In the genomic region with DNA sequence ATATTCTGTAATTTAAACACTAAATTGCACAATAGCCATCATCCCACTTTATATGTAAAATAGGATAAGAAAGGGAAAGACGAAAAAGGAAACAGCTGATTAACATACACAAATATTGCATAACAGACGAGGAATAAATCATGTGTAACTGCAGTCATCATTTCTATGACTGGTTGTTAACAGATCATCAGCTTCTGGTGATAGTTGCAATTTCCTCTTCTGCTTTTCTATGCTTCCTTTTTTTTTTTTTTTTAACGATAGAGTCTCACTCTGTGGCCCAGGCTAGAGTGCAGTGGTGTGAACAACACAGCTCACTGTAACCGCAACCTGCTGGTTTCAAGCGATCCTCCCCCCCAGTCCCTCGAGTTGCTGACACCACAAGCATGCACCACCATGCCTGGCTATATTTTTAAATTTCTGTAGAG, we compare ENCODE assay signal across 8 cellular contexts. TPM values are rescaled to one million over a fixed set of nuclear protein-coding genes. Genes with fewer than 3 reads are reported as not detected.
DNase-seq lines count a peak whose midpoint lies in the region; ATAC-seq, FAIRE-seq and TF ChIP-seq lines count a peak whose summit lies in the region.

No MANE protein-coding gene starts in this region.

- H4K8ac ChIP-seq in H1 (ENCODE audit: extremely low read depth, insufficient read depth, low read length) = no peak overlapping the region

- H3K27me3 ChIP-seq in Karpas-422 (ENCODE audit: low read length) (no peaks in the 10 kb centered on the region), H1 (replicated peaks in 1 of 4; ENCODE audit: control insufficient read depth in 3 of 4, extremely low read depth in 1 of 4, insufficient read depth in 3 of 4, low read length in 3 of 4) (no peaks in the 10 kb centered on the region)

- TF ChIP-seq RAD21 in H1 (IDR thresholded peaks at IDR 0.05 in 1 of 2, conservative IDR thresholded peaks at IDR 0.05 in 1 of 2; ENCODE audit: low read depth in 2 of 2, low read length in 2 of 2) = no peak

- H2BK15ac ChIP-seq in H1 (ENCODE audit: low read length) = no peak overlapping the region

- no peak overlapping the region for H2AK5ac ChIP-seq in H1 (ENCODE audit: low read depth, low read length)

- no peak for TF ChIP-seq POLR2A in H1 (IDR thresholded peaks at IDR 0.05; ENCODE audit: control extremely low read depth in 1 of 2, low read depth in 2 of 2, low read length in 2 of 2)
- TF ChIP-seq POLR2A in GM12892 (IDR thresholded peaks at IDR 0.05; ENCODE audit: low read depth, low read length) = no peak

- no peak overlapping the region for H3K14ac ChIP-seq in H1 (ENCODE audit: insufficient read length)

- POLR2A ChIA-PET in H1 (lab: Charles Lee; ENCODE audit: partially characterized antibody) = interaction anchor here (1.2 kb wide), 1 partner anchor 49 kb away, joined by 4 read pairs; no protein-coding TSS in a partner anchor

- H3K4me2 ChIP-seq in Karpas-422 (ENCODE audit: low read depth, low read length, poor library complexity, severe bottlenecking) = peak overlapping the region; percentile 56
- H3K4me2 ChIP-seq in H1 (ENCODE audit: insufficient read depth in 1 of 2, low read depth in 2 of 2, low read length in 2 of 2) = no peak overlapping the region

- H3K27ac ChIP-seq in Karpas-422 (ENCODE audit: low read length) = peak overlapping the region; percentile 88
- H3K27ac ChIP-seq in H1 (ENCODE audit: low read depth, low read length) = no peak overlapping the region

- H4K5ac ChIP-seq in H1 (ENCODE audit: insufficient read length, low read depth, low read length) = no peak overlapping the region

- H2BK20ac ChIP-seq in H1 (ENCODE audit: low read length) = no peak overlapping the region

- FAIRE-seq in H1 (lab: Jason Lieb, UNC) (no peak), GM12892 (lab: Jason Lieb, UNC) (no peak)

- H3K79me1 ChIP-seq in H1 (ENCODE audit: low read depth, low read length) = no peaks in the 10 kb centered on the region

- H3K9me3 ChIP-seq in Karpas-422 (ENCODE audit: low read length) (no peaks in the 10 kb centered on the region), H1 (ENCODE audit: insufficient read depth in 2 of 2, low read depth in 1 of 2, low read length in 1 of 2) (no peaks in the 10 kb centered on the region)

- no peak overlapping the region for H3K23ac ChIP-seq in H1 (ENCODE audit: insufficient read length)

- peak overlapping the region; percentile 83; the same call in 1 of the 2 replicates for H2AFZ ChIP-seq in Karpas-422 (ENCODE audit: low read length)
- H2AFZ ChIP-seq in H1 (ENCODE audit: low read length) = no peak overlapping the region

- H3K4me3 ChIP-seq in Karpas-422 (ENCODE audit: low read length) (peak overlapping the region; percentile 29), H1 (ENCODE audit: extremely low read depth in 1 of 4, insufficient read depth in 2 of 4, low read depth in 3 of 4, low read length in 4 of 4) (no peak overlapping the region)

- no peak overlapping the region for H2BK5ac ChIP-seq in H1 (ENCODE audit: low read depth, low read length)

- H3K9ac ChIP-seq in Karpas-422 (ENCODE audit: low read length) (peak overlapping the region; percentile 50), H1 (replicated peaks in 1 of 4; ENCODE audit: extremely low read depth in 1 of 4, low read depth in 3 of 4, low read length in 3 of 4) (no peak overlapping the region)

- peaks cover 68% of the 10 kb centered on the region for H3K4me1 ChIP-seq in Karpas-422 (ENCODE audit: low read length)
- 0 out of 7 replicates have a peak, but pooled peaks cover 0 to 2% (median 0%) of the 10 kb centered on the region in 4 experiments for H3K4me1 ChIP-seq in H1 (replicated peaks in 1 of 4; ENCODE audit: control insufficient read depth in 3 of 4, insufficient read depth in 4 of 4, low read length in 3 of 4)

- H3K79me2 ChIP-seq in Karpas-422 (ENCODE audit: low read length) (no peaks in the 10 kb centered on the region), H1 (ENCODE audit: control insufficient read depth in 1 of 2, insufficient read depth in 2 of 2, low read length in 2 of 2) (no peaks in the 10 kb centered on the region)

- H3K23me2 ChIP-seq in H1 (ENCODE audit: low read depth, low read length) = no peaks in the 10 kb centered on the region

- DNase-seq in Karpas-422 (peak; percentile 92), H1 (ENCODE audit: low read depth in 1 of 2, low spot score in 2 of 2) (no peak), T-helper 9 cell (no peak), GM13976 (ENCODE audit: low spot score) (no peak), GM12892 (ENCODE audit: insufficient read length) (no peak), dedifferentiated amniotic fluid mesenchymal stem cell (ENCODE audit: extremely low spot score) (no peak)

- peak; percentile 91 for ATAC-seq in GM18508 (IDR thresholded peaks at IDR 0.05; ENCODE audit: insufficient read depth, unreplicated experiment)
- ATAC-seq in GM21619 (IDR thresholded peaks at IDR 0.05; ENCODE audit: unreplicated experiment) = peak; percentile 84

- H4K91ac ChIP-seq in H1 (replicated peaks; ENCODE audit: insufficient read length, low read length) = no peak overlapping the region

- TF ChIP-seq CTCF in H1 (IDR thresholded peaks at IDR 0.05; ENCODE audit: control extremely low read depth in 1 of 3, insufficient read depth in 1 of 3, low read depth in 1 of 3, low read length in 3 of 3) = no peak
- no peak for TF ChIP-seq CTCF in GM13976 (IDR thresholded peaks at IDR 0.05; ENCODE audit: borderline replicate concordance, control extremely low read depth, extremely low read depth, insufficient read depth, missing control alignments)

- no peak overlapping the region for H3K56ac ChIP-seq in H1 (replicated peaks; ENCODE audit: insufficient read length, low read depth, low read length)

- H2BK12ac ChIP-seq in H1 (ENCODE audit: low read depth, low read length) = no peak overlapping the region

- no peak overlapping the region for H3K4ac ChIP-seq in H1 (replicated peaks; ENCODE audit: insufficient read length, low read depth, low read length)

- TF ChIP-seq EP300 in H1 (IDR thresholded peaks at IDR 0.05; ENCODE audit: borderline replicate concordance in 1 of 2, low read depth in 2 of 2, low read length in 2 of 2) = no peak

- H4K20me1 ChIP-seq in Karpas-422 (ENCODE audit: insufficient read depth, low read depth, low read length) (no peaks in the 10 kb centered on the region), H1 (replicated peaks in 1 of 2; ENCODE audit: control insufficient read depth in 1 of 2, insufficient read depth in 2 of 2, low read length in 2 of 2) (no peaks in the 10 kb centered on the region)

- CTCF ChIA-PET in H1 (lab: Charles Lee; ENCODE audit: partially characterized antibody) = interaction anchor here (1.1 kb wide), 1 partner anchor 168 kb away, joined by 3 read pairs; no protein-coding TSS in a partner anchor

- in situ Hi-C loops in GM13976 (cut with MboI; ENCODE audit: low sequenced_read_pairs, unreplicated experiment) = no loop called here

- no peaks in the 10 kb centered on the region for H3K36me3 ChIP-seq in Karpas-422 (ENCODE audit: insufficient read depth, low read length)
- no peaks in the 10 kb centered on the region for H3K36me3 ChIP-seq in H1 (ENCODE audit: control insufficient read depth in 2 of 4, insufficient read depth in 4 of 4, low read length in 3 of 4)

- H3K9me2 ChIP-seq in Karpas-422 (replicated peaks; ENCODE audit: insufficient read depth, low read length) = no peaks in the 10 kb centered on the region

- WGBS in H1 (ENCODE audit: extremely low coverage in 1 of 2, insufficient coverage in 1 of 2, insufficient read length in 1 of 2, insufficient replicate concordance in 2 of 2, low coverage in 1 of 2, low lambda C conversion rate in 2 of 2, missing lambda C conversion rate in 1 of 2), 2 experiments = 85% methylated on average over 5 of the region's 6 CpGs; no CpG with 5 or more reads in 1 of the 2 experiments

- H2BK120ac ChIP-seq in H1 (replicated peaks; ENCODE audit: low read depth, low read length) = no peak overlapping the region

- no peak overlapping the region for H3K18ac ChIP-seq in H1 (ENCODE audit: extremely low read depth, low read length)

TF ChIP-seq in H1, 55 proteins besides CTCF, POLR2A, EP300 and RAD21:
- TF ChIP-seq CEBPB (IDR thresholded peaks at IDR 0.05; ENCODE audit: low read depth, low read length) = peak; percentile 44; the same call in 1 of the 2 replicates
- no peak for TF ChIP-seq ASH2L (IDR thresholded peaks at IDR 0.05; ENCODE audit: low read length)

RNA-seq across cellular contexts. Expression of a gene that starts 22.5 kb away (rescaled TPM):
- total RNA-seq in Karpas-422 (2014; rRNA removed; shearing (Covaris generic); ENCODE audit: low replicate concordance) = 39.5 and 58.7 TPM in 2 replicates
- 13.4 and 13.6 TPM in 2 replicates for total RNA-seq in H1 (2021; fragmentation: NEBNext Ultra II Directional; extraction: Animal tissue kit (Norgen Biotek cat#: 25700))
- 2.4 and 3.2 TPM in 2 replicates for polyA plus RNA-seq in H1 (2011; rRNA removed)
- polyA plus RNA-seq in H1 (2011; cell fraction: cytosol; rRNA removed) = 4.9 TPM
- polyA plus RNA-seq in H1 (2011; cell fraction: nucleus; rRNA removed) = 22.7 TPM
- 7.6 to 10.9 TPM (median 10.5 TPM) in 4 replicates for polyA plus RNA-seq in H1 (2012, experiment 1 of 2)
- polyA plus RNA-seq in H1 (2012, experiment 2 of 2) = 0.52 TPM
- 13.6 TPM for polyA plus RNA-seq in H1 (2013, experiment 1 of 2)
- polyA plus RNA-seq in H1 (2013, experiment 2 of 2) = 13.7 TPM
- polyA minus RNA-seq in H1 (2011; rRNA and poly(A)+ RNA removed) = 15.7 and 26.1 TPM in 2 replicates
- polyA minus RNA-seq in H1 (2011; cell fraction: cytosol; rRNA and poly(A)+ RNA removed) = 8.4 TPM
- polyA minus RNA-seq in H1 (2011; cell fraction: nucleus; rRNA and poly(A)+ RNA removed) = 41.8 TPM
- not detected for polyA plus RNA-seq in GM12892 (2012; ENCODE audit: missing spikeins)

RNA-seq across cellular contexts. Expression of a gene that starts 26.4 kb away (rescaled TPM):
- not detected in 2 replicates for total RNA-seq in Karpas-422 (2014; rRNA removed; shearing (Covaris generic); ENCODE audit: low replicate concordance)
- 0.48 TPM in 1 of 2 replicates, not detected in the other for total RNA-seq in H1 (2021; fragmentation: NEBNext Ultra II Directional; extraction: Animal tissue kit (Norgen Biotek cat#: 25700))
- 1.3 TPM in 2 replicates for polyA plus RNA-seq in H1 (2011; rRNA removed)
- polyA plus RNA-seq in H1 (2011; cell fraction: cytosol; rRNA removed) = 1.7 TPM
- polyA plus RNA-seq in H1 (2011; cell fraction: nucleus; rRNA removed) = 3.9 TPM
- polyA plus RNA-seq in H1 (2012, experiment 1 of 2) = 0.67 to 2.4 TPM (median 1.6 TPM) in 4 replicates
- not detected for polyA plus RNA-seq in H1 (2012, experiment 2 of 2)
- 4.6 TPM for polyA plus RNA-seq in H1 (2013, experiment 1 of 2)
- polyA plus RNA-seq in H1 (2013, experiment 2 of 2) = 5.7 TPM
- 0.50 and 0.73 TPM in 2 replicates for polyA minus RNA-seq in H1 (2011; rRNA and poly(A)+ RNA removed)
- not detected for polyA minus RNA-seq in H1 (2011; cell fraction: cytosol; rRNA and poly(A)+ RNA removed)
- 1.9 TPM for polyA minus RNA-seq in H1 (2011; cell fraction: nucleus; rRNA and poly(A)+ RNA removed)
- not detected for polyA plus RNA-seq in GM12892 (2012; ENCODE audit: missing spikeins)
